ENCODE assay signal across 22 cellular contexts in genomic region chr1:243686149-243686548, GRCh38.
DNase-seq lines count a peak whose midpoint lies in the region; ATAC-seq and TF ChIP-seq lines count a peak whose summit lies in the region.
"Had no signal": no experiment of that assay in that cellular context is flagged by ENCODE, and none has a peak within 500 bp of the region (broad histone marks: within the 10 kb centered on the region; RNA-seq: fewer than 3 reads in every experiment).

No MANE protein-coding gene starts in this region.

- peaks cover 5% of the 10 kb centered on the region for H3K36me3 ChIP-seq in IMR-90 (ENCODE audit: control insufficient read depth, insufficient read depth, low read length)
- H3K36me3 ChIP-seq: right lobe of liver, transverse colon had no signal

- no peak overlapping the region for H3K27ac ChIP-seq in IMR-90 (ENCODE audit: insufficient read depth, low read length)
- H3K27ac ChIP-seq: parathyroid adenoma, right lobe of liver, transverse colon had no signal

- no peaks in the 10 kb centered on the region for H4K20me1 ChIP-seq in IMR-90 (ENCODE audit: insufficient read depth, low read length)

- TF ChIP-seq POLR2A in IMR-90 (IDR thresholded peaks at IDR 0.05; ENCODE audit: low read depth, low read length), result no peak

- H3K9me3 ChIP-seq in IMR-90 (ENCODE audit: control insufficient read depth, insufficient read depth, low read length), result no peaks in the 10 kb centered on the region
- H3K9me3 ChIP-seq: right lobe of liver, transverse colon had no signal

- no TSS peak for BruUV-seq in IMR-90 (replicated peaks; lab: Mats Ljungman, UMichigan)

- H4K5ac ChIP-seq in IMR-90 (ENCODE audit: low read depth, low read length), result no peak overlapping the region

- H3K4me2 ChIP-seq in IMR-90 (ENCODE audit: low read depth, low read length), result no peak overlapping the region

- CTCF ChIA-PET in IMR-90 (lab: Yijun Ruan, JAX), result interaction anchor here (1.1 kb wide), 1 partner anchor 9 kb away, joined by 3 read pairs; no protein-coding TSS in a partner anchor

- no peak overlapping the region for H4K8ac ChIP-seq in IMR-90 (ENCODE audit: low read depth in 2 of 2, low read length in 2 of 2)

- H3K9ac ChIP-seq in IMR-90 (ENCODE audit: low read depth, low read length), result no peak overlapping the region
- H3K9ac ChIP-seq: parathyroid adenoma had no signal

- no peak overlapping the region for H2AK9ac ChIP-seq in IMR-90 (replicated peaks; ENCODE audit: low read depth, low read length, poor library complexity)

- H3K56ac ChIP-seq in IMR-90 (ENCODE audit: extremely low read depth, insufficient read depth, low read length), result no peak overlapping the region

- no peak overlapping the region for H2BK120ac ChIP-seq in IMR-90 (ENCODE audit: low read depth, low read length)

- H3K79me1 ChIP-seq in IMR-90 (ENCODE audit: low read depth in 1 of 2, low read length in 2 of 2), result peaks cover 11 to 18% of the 10 kb centered on the region in 2 experiments

- H3K4me3 ChIP-seq in GM12865 (ENCODE audit: low read depth, low read length), result no peak overlapping the region
- H3K4me3 ChIP-seq in IMR-90 (ENCODE audit: insufficient read depth, low read depth, low read length), result no peak overlapping the region
- no peak overlapping the region for H3K4me3 ChIP-seq in fibroblast of mammary gland (ENCODE audit: control insufficient read depth, low read depth, low read length)
- H3K4me3 ChIP-seq: right lobe of liver, transverse colon had no signal

- H3K18ac ChIP-seq in IMR-90 (ENCODE audit: low read depth, low read length), result no peak overlapping the region

- in situ Hi-C loops in IMR-90 (cut with MboI; ENCODE audit: low sequenced_read_pairs), result no loop called here

- DNase-seq in GM12865 (ENCODE audit: low read depth) (peak; percentile 3), IMR-90 (peak; percentile 31), fibroblast of mammary gland (ENCODE audit: low read depth) (peak; percentile 12), NCI-H2171 treated with DMSO at 0.1 percent for 48 hours (lab: John Stamatoyannopoulos, UW) (no peak)
- DNase-seq in stimulated activated CD4-positive, alpha-beta T cell treated with anti-CD3 and anti-CD28 coated beads, Interleukin-1b, Interleukin-23, amount 100 ng/mL, for 48 hours, result no peak
- DNase-seq in activated naive CD4-positive, alpha-beta T cell (lab: John Stamatoyannopoulos, UW), result no peak
- DNase-seq: activated CD4-positive, alpha-beta T cell treated with anti-CD3 and anti-CD28 coated beads, Interleukin-2, amount 50 U/mL, for 1 hour; activated gamma-delta T cell treated with Interleukin-2 at 50 U/mL for 16 hours; anterior cingulate cortex; CD4-positive, CD25-positive, alpha-beta regulatory T cell; central memory CD4-positive, alpha-beta T cell; KBM-7; mesendoderm; naive thymus-derived CD8-positive, alpha-beta T cell; NCI-H187; NCI-H226; right lobe of liver; SIG-M5; transverse colon had no signal

- H2AFZ ChIP-seq in IMR-90 (replicated peaks; ENCODE audit: low read length, poor library complexity), result no peak overlapping the region
- H2AFZ ChIP-seq: parathyroid adenoma had no signal

- no peak overlapping the region for H2AK5ac ChIP-seq in IMR-90 (ENCODE audit: low read depth, low read length)

- H3K27me3 ChIP-seq in IMR-90 (ENCODE audit: control insufficient read depth, insufficient read depth, low read length), result no peaks in the 10 kb centered on the region
- H3K27me3 ChIP-seq: right lobe of liver, transverse colon had no signal

- H2BK5ac ChIP-seq in IMR-90 (ENCODE audit: low read depth, low read length, poor library complexity, severe bottlenecking), result no peak overlapping the region

- intact Hi-C loops in IMR-90 (cut with micrococcal nuclease), result no loop called here

- no peak overlapping the region for H3K4ac ChIP-seq in IMR-90 (ENCODE audit: low read depth, low read length)

- no peak overlapping the region for H4K91ac ChIP-seq in IMR-90 (ENCODE audit: insufficient read depth, low read depth, low read length)

- dilution Hi-C loops in IMR-90 (cut with HindIII; ENCODE audit: low sequenced_read_pairs, unreplicated experiment), result no loop called here

- H3K9me1 ChIP-seq in IMR-90 (ENCODE audit: insufficient read depth, low read length), result no peaks in the 10 kb centered on the region

- no peak overlapping the region for H3K23ac ChIP-seq in IMR-90 (ENCODE audit: low read depth, low read length)

- H3K14ac ChIP-seq in IMR-90 (replicated peaks; ENCODE audit: low read depth, low read length), result no peak overlapping the region

- H3K4me1 ChIP-seq in IMR-90 (ENCODE audit: control insufficient read depth, insufficient read depth, low read length), result no peaks in the 10 kb centered on the region
- H3K4me1 ChIP-seq: parathyroid adenoma, right lobe of liver, transverse colon had no signal

- H2BK20ac ChIP-seq in IMR-90 (ENCODE audit: low read depth, low read length), result no peak overlapping the region

- TF ChIP-seq CTCF in GM12865 (IDR thresholded peaks at IDR 0.05; ENCODE audit: insufficient read depth, low read depth, low read length, missing control alignments) (no peak), IMR-90 (conservative IDR thresholded peaks at IDR 0.05; ENCODE audit: low read depth, low read length) (no peak), fibroblast of mammary gland (conservative IDR thresholded peaks at IDR 0.05; ENCODE audit: control insufficient read depth, insufficient read depth, low read depth, low read length) (no peak)

- no CpG with 5 or more reads among the region's 1 CpG for WGBS in IMR-90 (ENCODE audit: extremely low coverage in 2 of 2, insufficient read length in 1 of 2), 2 experiments

- no peak for TF ChIP-seq RAD21 in IMR-90 (IDR thresholded peaks at IDR 0.05; ENCODE audit: low read length)

- POLR2A ChIA-PET in IMR-90 (lab: Charles Lee; ENCODE audit: unreplicated experiment), result no interaction called here

- peak; percentile 48 for ATAC-seq in GM21619 (IDR thresholded peaks at IDR 0.05; ENCODE audit: unreplicated experiment)
- no peak for ATAC-seq in IMR-90 (ENCODE audit: low read depth)
- no peak for ATAC-seq in HG03025 (IDR thresholded peaks at IDR 0.05; ENCODE audit: low FRiP score, unreplicated experiment)
- ATAC-seq: naive thymus-derived CD8-positive, alpha-beta T cell; right lobe of liver had no signal

- no peak overlapping the region for H2BK15ac ChIP-seq in IMR-90 (ENCODE audit: low read depth, low read length)

TF ChIP-seq in IMR-90, 13 proteins besides CTCF, POLR2A, EP300 and RAD21:
- TF ChIP-seq SMC3 (IDR thresholded peaks at IDR 0.05; ENCODE audit: low read depth, low read length) (no peak), MAFK (IDR thresholded peaks at IDR 0.05; ENCODE audit: low read depth, low read length) (no peak), MAZ (IDR thresholded peaks at IDR 0.05; ENCODE audit: borderline replicate concordance, low read depth, low read length) (no peak), NFE2L2 (IDR thresholded peaks at IDR 0.05; ENCODE audit: low read depth, low read length) (no peak)

Comparison
In these comparisons a context has a peak if more than half of its experiments do, and no peak if none do; other contexts are left out.
1. DNase-seq: peak in GM12865 (single experiment), IMR-90 (single experiment) and fibroblast of mammary gland (single experiment); none in stimulated activated CD4-positive, alpha-beta T cell treated with anti-CD3 and anti-CD28 coated beads, Interleukin-1b, Interleukin-23, amount 100 ng/mL, for 48 hours (single experiment), NCI-H2171 treated with DMSO at 0.1 percent for 48 hours (single experiment) and activated naive CD4-positive, alpha-beta T cell (0 of 4).